8 cellular contexts compared by ENCODE assay signal in genomic region chr3:125520563-125520919, GRCh38. TPM values are rescaled to one million over a fixed set of nuclear protein-coding genes. Genes with fewer than 3 reads are reported as not detected.
DNase-seq lines count a peak whose midpoint lies in the region; ATAC-seq and TF ChIP-seq lines count a peak whose summit lies in the region.
"Not testable (repeated sequence)": the region's sequence is repeated elsewhere in the genome, so short reads cannot be mapped to it uniquely, and the experiment has no call there.

No MANE protein-coding gene starts in this region.

- H3K36me3 Mint-ChIP-seq in GM23338 (ENCODE audit: low read depth): not testable (repeated sequence)
- H3K36me3 Mint-ChIP-seq in activated naive CD4-positive, alpha-beta T cell treated with anti-CD3 and anti-CD28 coated beads for 36 hours (ENCODE audit: low read depth): peaks cover 11% of the 10 kb centered on the region

- CTCF ChIA-PET in activated naive CD4-positive, alpha-beta T cell treated with anti-CD3 and anti-CD28 coated beads for 36 hours (lab: Charles Lee): interaction anchor here (0.7 to 1.2 kb wide), 5 partner anchors 9 to 65 kb away, joined by 3 to 5 read pairs (median 3); no protein-coding TSS in a partner anchor

- not testable (repeated sequence) for H3K9me3 Mint-ChIP-seq in GM23338; activated naive CD4-positive, alpha-beta T cell treated with anti-CD3 and anti-CD28 coated beads for 36 hours

- TF ChIP-seq POLR2A in Peyer's patch (IDR thresholded peaks at IDR 0.05): not testable (repeated sequence)

- not testable (repeated sequence) for H3K36me3 ChIP-seq in GM23338 (ENCODE audit: insufficient read depth); Peyer's patch; right atrium auricular region; muscle layer of colon (ENCODE audit: insufficient read depth, low read length)
- H3K36me3 ChIP-seq in skeletal muscle satellite cell (ENCODE audit: insufficient read depth, low read length): peaks cover 12% of the 10 kb centered on the region

- not testable (repeated sequence) for H3K4me1 ChIP-seq in GM23338 (ENCODE audit: insufficient read depth); muscle layer of colon (ENCODE audit: insufficient read depth, low read length); skeletal muscle satellite cell (ENCODE audit: control insufficient read depth, insufficient read depth, low read length)
- H3K4me1 ChIP-seq in Peyer's patch (peaks cover 0 to 14% (median 6%) of the 10 kb centered on the region in 4 donors), right atrium auricular region (peaks cover 0 to 32% of the 10 kb centered on the region in 2 donors)

- H3K27me3 Mint-ChIP-seq in GM23338 (ENCODE audit: insufficient read depth, low read depth, poor library complexity); activated naive CD4-positive, alpha-beta T cell treated with anti-CD3 and anti-CD28 coated beads for 36 hours (ENCODE audit: low read depth): not testable (repeated sequence)

- H3K9me3 ChIP-seq in Peyer's patch; right atrium auricular region; muscle layer of colon (ENCODE audit: low read length); skeletal muscle satellite cell (replicated peaks; ENCODE audit: low read length): not testable (repeated sequence)

- H3K4me3 ChIP-seq in GM23338: peak overlapping the region; percentile 97
- H3K4me3 ChIP-seq in Peyer's patch: peak overlapping the region; percentile 53 to 97 (median 80)
- peak overlapping the region; percentile 91 for H3K4me3 ChIP-seq in coronary artery
- peak overlapping the region; percentile 88 to 96 for H3K4me3 ChIP-seq in right atrium auricular region
- H3K4me3 ChIP-seq in muscle layer of colon (ENCODE audit: low read depth in 1 of 2, low read length in 2 of 2): peak overlapping the region; percentile 85 to 95
- peak overlapping the region; percentile 80 for H3K4me3 ChIP-seq in skeletal muscle satellite cell (ENCODE audit: low read length)

- H3K4me1 Mint-ChIP-seq in GM23338: peaks cover 13% of the 10 kb centered on the region; the same call in 2 of the 3 replicates
- peaks cover 39% of the 10 kb centered on the region for H3K4me1 Mint-ChIP-seq in activated naive CD4-positive, alpha-beta T cell treated with anti-CD3 and anti-CD28 coated beads for 36 hours (ENCODE audit: low read depth)

- intact Hi-C loops in activated naive CD4-positive, alpha-beta T cell treated with anti-CD3 and anti-CD28 coated beads for 36 hours (cut with micrococcal nuclease): loop anchor here (1.0 to 2.0 kb wide), 3 partner anchors 75 to 468 kb away; partner anchors contain the start of gene OSBPL11

- not testable (repeated sequence) for DNase-seq in GM23338 (ENCODE audit: low spot score); Peyer's patch; activated naive CD4-positive, alpha-beta T cell treated with anti-CD3 and anti-CD28 coated beads for 36 hours; coronary artery (ENCODE audit: low spot score); right atrium auricular region (ENCODE audit: low spot score)

- H3K27ac Mint-ChIP-seq in GM23338: peak overlapping the region; percentile 78
- peak overlapping the region; percentile 82 for H3K27ac Mint-ChIP-seq in activated naive CD4-positive, alpha-beta T cell treated with anti-CD3 and anti-CD28 coated beads for 36 hours

- peak overlapping the region; percentile 66; the same call in 1 of the 2 replicates for H2AFZ ChIP-seq in GM23338

- peak overlapping the region; percentile 61 for H3K27ac ChIP-seq in 22Rv1
- H3K27ac ChIP-seq in GM23338 (ENCODE audit: low read depth): 0 out of 2 replicates have a peak overlapping the region, but pooled peaks have one; percentile 52
- H3K27ac ChIP-seq in Peyer's patch: peak overlapping the region; percentile 68 to 88 (median 78)
- peak overlapping the region; percentile 84 to 86 for H3K27ac ChIP-seq in coronary artery
- H3K27ac ChIP-seq in right atrium auricular region: peak overlapping the region; percentile 86 to 93
- peak overlapping the region; percentile 81 for H3K27ac ChIP-seq in muscle layer of colon (ENCODE audit: low read depth, low read length)

- H3K4me2 ChIP-seq in GM23338 (peak overlapping the region; percentile 94), skeletal muscle satellite cell (ENCODE audit: low read length) (peak overlapping the region; percentile 95)

- TF ChIP-seq CTCF in 22Rv1 (IDR thresholded peaks at IDR 0.05); GM23338 (conservative IDR thresholded peaks at IDR 0.05; ENCODE audit: low read depth in 2 of 2); Peyer's patch (IDR thresholded peaks at IDR 0.05); coronary artery (IDR thresholded peaks at IDR 0.05); right atrium auricular region (IDR thresholded peaks at IDR 0.05): not testable (repeated sequence)

- peak overlapping the region; percentile 90 for H3K4me3 Mint-ChIP-seq in GM23338
- H3K4me3 Mint-ChIP-seq in activated naive CD4-positive, alpha-beta T cell treated with anti-CD3 and anti-CD28 coated beads for 36 hours: peak overlapping the region; percentile 91

- not testable (repeated sequence) for H3K9me2 ChIP-seq in GM23338 (ENCODE audit: insufficient read depth)

- H4K20me1 ChIP-seq in GM23338 (replicated peaks; ENCODE audit: insufficient read depth): not testable (repeated sequence)

- not testable (repeated sequence) for H3K27me3 ChIP-seq in GM23338 (ENCODE audit: insufficient read depth); Peyer's patch; right atrium auricular region; muscle layer of colon (ENCODE audit: control insufficient read depth in 1 of 2, insufficient read depth in 2 of 2, low read length in 2 of 2); skeletal muscle satellite cell (ENCODE audit: control insufficient read depth, insufficient read depth, low read length)

- H3K79me2 ChIP-seq in GM23338 (replicated peaks; ENCODE audit: insufficient read depth): peaks cover 27% of the 10 kb centered on the region

- not testable (repeated sequence) for H3F3A ChIP-seq in GM23338 (replicated peaks; ENCODE audit: low read depth)

- not testable (repeated sequence) for ATAC-seq in GM23338

- peak overlapping the region; percentile 78 for H3K9ac ChIP-seq in muscle layer of colon (ENCODE audit: low read length)
- peak overlapping the region; percentile 91 for H3K9ac ChIP-seq in skeletal muscle satellite cell (ENCODE audit: low read depth, low read length)

RNA-seq across cellular contexts. Expression of gene SNX4, which starts 0.5 kb away (rescaled TPM):
- 27.8 and 40.6 TPM in 2 replicates for total RNA-seq in GM23338 (2014; rRNA removed; shearing (Covaris generic))
- polyA plus RNA-seq in GM23338 (2016; fragmentation: Nextera tagmentation; extraction: Ambion mirVana): 13.0 and 13.8 TPM in 2 replicates
- 10 to 100 TPM; 64.1 to 82.6 (median 70.0) TPM for total RNA-seq in Peyer's patch
- total RNA-seq in activated naive CD4-positive, alpha-beta T cell treated with anti-CD3 and anti-CD28 coated beads for 36 hours: 10 to 100 TPM; 24.8 to 27.8 TPM
- total RNA-seq in right atrium auricular region: 10 to 100 TPM; 21.3 to 30.0 TPM
- total RNA-seq in skeletal muscle satellite cell (2012; rRNA removed): 21.0 and 33.4 TPM in 2 replicates
